20 cellular contexts compared by ENCODE assay signal in the genomic region with DNA sequence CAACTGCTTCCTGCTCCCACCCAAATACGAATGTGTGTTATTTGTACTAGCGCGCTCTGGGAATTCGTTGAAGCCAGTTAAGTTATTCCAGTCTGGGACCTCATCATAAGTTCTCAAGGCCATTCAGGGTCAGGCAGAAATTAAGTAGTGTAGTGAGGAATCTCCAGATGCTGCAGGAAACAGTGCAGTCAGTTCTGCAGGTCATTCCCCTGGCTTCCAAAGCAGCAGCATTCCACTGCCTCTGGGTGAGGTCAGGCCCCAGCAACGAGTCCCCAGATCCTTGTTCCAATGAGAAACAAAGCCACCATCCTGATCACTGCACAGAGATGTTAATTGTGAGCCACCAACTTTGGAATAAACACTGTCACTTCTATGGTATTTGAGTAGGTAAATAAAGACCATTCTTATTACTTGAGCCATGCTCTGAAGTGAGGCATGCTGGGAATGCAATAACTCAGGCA. TPM values are rescaled to one million over a fixed set of nuclear protein-coding genes. Genes with fewer than 3 reads are reported as not detected.
DNase-seq lines count a peak whose midpoint lies in the region; ATAC-seq, FAIRE-seq and TF ChIP-seq lines count a peak whose summit lies in the region.
"Had no signal": no experiment of that assay in that cellular context is flagged by ENCODE, and none has a peak within 500 bp of the region (broad histone marks: within the 10 kb centered on the region; RNA-seq: fewer than 3 reads in every experiment).

No MANE protein-coding gene starts in this region.

- no peak overlapping the region for H3K4me3 ChIP-seq in bronchial epithelial cell (ENCODE audit: low read depth, low read length)
- no peak overlapping the region for H3K4me3 ChIP-seq in smooth muscle cell
- H3K4me3 ChIP-seq: colonic mucosa, testis had no signal

- H3K36me3 Mint-ChIP-seq in natural killer cell, result no peaks in the 10 kb centered on the region
- H3K36me3 Mint-ChIP-seq: activated CD8-positive, alpha-beta memory T cell treated with anti-CD3 and anti-CD28 coated beads, Interleukin-2, amount 10 ng/mL, durations not matched to agents 7 days and 5 days; activated naive CD8-positive, alpha-beta T cell treated with anti-CD3 and anti-CD28 coated beads for 36 hours; CD8-positive, alpha-beta memory T cell; stimulated activated naive B cell treated with anti-CD40 and anti-IgM and Interleukin-4, amounts not matched to agents 10 μg/mL and 1 μg/mL and 100 μg/mL, for 72 hours had no signal

- H3K27me3 ChIP-seq in bronchial epithelial cell (ENCODE audit: control insufficient read depth, insufficient read depth, low read length) (no peaks in the 10 kb centered on the region), smooth muscle cell (ENCODE audit: low read depth) (no peaks in the 10 kb centered on the region)
- H3K27me3 ChIP-seq: colonic mucosa, testis had no signal

- no peak overlapping the region for H3K27ac ChIP-seq in smooth muscle cell (ENCODE audit: low read depth)
- H3K27ac ChIP-seq: colonic mucosa, testis had no signal

- H3K36me3 ChIP-seq in bronchial epithelial cell (ENCODE audit: control insufficient read depth, insufficient read depth, low read length) (no peaks in the 10 kb centered on the region), smooth muscle cell (ENCODE audit: low read depth) (no peaks in the 10 kb centered on the region)
- H3K36me3 ChIP-seq: colonic mucosa had no signal

- peak overlapping the region; percentile 15 for H3K4me2 ChIP-seq in smooth muscle cell

- H3K27me3 Mint-ChIP-seq in natural killer cell (ENCODE audit: low read depth in 2 of 2), result no peaks in the 10 kb centered on the region
- H3K27me3 Mint-ChIP-seq: activated CD8-positive, alpha-beta memory T cell treated with anti-CD3 and anti-CD28 coated beads, Interleukin-2, amount 10 ng/mL, durations not matched to agents 7 days and 5 days; activated naive CD8-positive, alpha-beta T cell treated with anti-CD3 and anti-CD28 coated beads for 36 hours; activated T-helper 17 cell treated with anti-CD3 and anti-CD28 coated beads, Interleukin-2, amount 50 U/mL, for 72 hours; CD8-positive, alpha-beta memory T cell; stimulated activated naive B cell treated with anti-CD40 and anti-IgM and Interleukin-4, amounts not matched to agents 10 μg/mL and 1 μg/mL and 100 μg/mL, for 72 hours had no signal

- H3K79me2 ChIP-seq in smooth muscle cell (ENCODE audit: low read depth), result no peaks in the 10 kb centered on the region

- DNase-seq in EL (peak; percentile 31), bronchial epithelial cell (ENCODE audit: low read depth) (peak; percentile 5), islet precursor cell (peak; percentile 69), smooth muscle cell (lab: John Stamatoyannopoulos, UW; ENCODE audit: unreplicated experiment) (no peak), NCI-H1930 (lab: John Stamatoyannopoulos, UW) (no peak), natural killer cell (no peak)
- DNase-seq: activated CD4-positive, CD25-positive, alpha-beta regulatory T cell treated with anti-CD3 and anti-CD28 coated beads, Interleukin-2, amount 50 U/mL, for 72 hours; activated CD8-positive, alpha-beta memory T cell treated with anti-CD3 and anti-CD28 coated beads, Interleukin-2, amount 10 ng/mL, durations not matched to agents 7 days and 5 days; activated naive CD8-positive, alpha-beta T cell treated with anti-CD3 and anti-CD28 coated beads for 36 hours; AML-193; CD8-positive, alpha-beta memory T cell; colonic mucosa; NCI-H526 treated with DMSO at 0.1 percent for 48 hours; stimulated activated CD4-positive, alpha-beta T cell treated with anti-CD3 and anti-CD28 coated beads, Interleukin-2, amount 100 ng/mL, for 24 hours; stimulated activated naive B cell treated with anti-CD40 and anti-IgM and Interleukin-4, amounts not matched to agents 10 μg/mL and 1 μg/mL and 100 μg/mL, for 72 hours; testis had no signal

- ATAC-seq in natural killer cell (no peak), GM18858 (IDR thresholded peaks at IDR 0.05; ENCODE audit: unreplicated experiment) (no peak)
- ATAC-seq: activated CD8-positive, alpha-beta memory T cell treated with anti-CD3 and anti-CD28 coated beads, Interleukin-2, amount 10 ng/mL, durations not matched to agents 7 days and 5 days; activated T-helper 17 cell treated with anti-CD3 and anti-CD28 coated beads, Interleukin-2, amount 50 U/mL, for 72 hours; stimulated activated naive B cell treated with anti-CD40 and anti-IgM and Interleukin-4, amounts not matched to agents 10 μg/mL and 1 μg/mL and 100 μg/mL, for 72 hours had no signal

- TF ChIP-seq CTCF in bronchial epithelial cell (IDR thresholded peaks at IDR 0.05; ENCODE audit: insufficient read depth, low read length, severe bottlenecking) (no peak), smooth muscle cell (IDR thresholded peaks at IDR 0.05; ENCODE audit: borderline replicate concordance, insufficient read depth, poor library complexity, severe bottlenecking) (no peak), natural killer cell (IDR thresholded peaks at IDR 0.05) (no peak)

- H3K9me3 ChIP-seq in smooth muscle cell (replicated peaks; ENCODE audit: low read depth), result no peaks in the 10 kb centered on the region
- H3K9me3 ChIP-seq: colonic mucosa, testis had no signal

- no peaks in the 10 kb centered on the region for H3K4me1 Mint-ChIP-seq in natural killer cell
- H3K4me1 Mint-ChIP-seq: activated CD8-positive, alpha-beta memory T cell treated with anti-CD3 and anti-CD28 coated beads, Interleukin-2, amount 10 ng/mL, durations not matched to agents 7 days and 5 days; activated naive CD8-positive, alpha-beta T cell treated with anti-CD3 and anti-CD28 coated beads for 36 hours; activated T-helper 17 cell treated with anti-CD3 and anti-CD28 coated beads, Interleukin-2, amount 50 U/mL, for 72 hours; CD8-positive, alpha-beta memory T cell; nephron; stimulated activated naive B cell treated with anti-CD40 and anti-IgM and Interleukin-4, amounts not matched to agents 10 μg/mL and 1 μg/mL and 100 μg/mL, for 72 hours had no signal

- H3K4me1 ChIP-seq in smooth muscle cell (ENCODE audit: low read depth), result peaks cover 8% of the 10 kb centered on the region
- H3K4me1 ChIP-seq: colonic mucosa, testis had no signal

- no peaks in the 10 kb centered on the region for H4K20me1 ChIP-seq in smooth muscle cell (ENCODE audit: low read depth)

- intact Hi-C loops in natural killer cell (cut with micrococcal nuclease), result no loop called here

- no peak for FAIRE-seq in bronchial epithelial cell (lab: Jason Lieb, UNC)
- FAIRE-seq: keratinocyte had no signal

- no peak overlapping the region for H2AFZ ChIP-seq in smooth muscle cell (ENCODE audit: low read depth)

- no peaks in the 10 kb centered on the region for H3F3A ChIP-seq in smooth muscle cell (ENCODE audit: low read depth)

- no peak overlapping the region for H3K9ac ChIP-seq in smooth muscle cell (ENCODE audit: low read depth)

- 59% methylated on average over 5 of the region's 5 CpGs for WGBS in smooth muscle cell (ENCODE audit: low lambda C conversion rate)

- H3K9me3 Mint-ChIP-seq in natural killer cell, result peaks cover 0 to 2% of the 10 kb centered on the region in 2 donors
- H3K9me3 Mint-ChIP-seq: activated naive CD8-positive, alpha-beta T cell treated with anti-CD3 and anti-CD28 coated beads for 36 hours; nephron; stimulated activated naive B cell treated with anti-CD40 and anti-IgM and Interleukin-4, amounts not matched to agents 10 μg/mL and 1 μg/mL and 100 μg/mL, for 72 hours had no signal

- no peak overlapping the region for H3K27ac Mint-ChIP-seq in natural killer cell
- H3K27ac Mint-ChIP-seq: activated CD8-positive, alpha-beta memory T cell treated with anti-CD3 and anti-CD28 coated beads, Interleukin-2, amount 10 ng/mL, durations not matched to agents 7 days and 5 days; activated naive CD8-positive, alpha-beta T cell treated with anti-CD3 and anti-CD28 coated beads for 36 hours; activated T-helper 17 cell treated with anti-CD3 and anti-CD28 coated beads, Interleukin-2, amount 50 U/mL, for 72 hours; CD8-positive, alpha-beta memory T cell; nephron; stimulated activated naive B cell treated with anti-CD40 and anti-IgM and Interleukin-4, amounts not matched to agents 10 μg/mL and 1 μg/mL and 100 μg/mL, for 72 hours had no signal

- H3K4me3 Mint-ChIP-seq in natural killer cell, result no peak overlapping the region
- H3K4me3 Mint-ChIP-seq: activated CD8-positive, alpha-beta memory T cell treated with anti-CD3 and anti-CD28 coated beads, Interleukin-2, amount 10 ng/mL, durations not matched to agents 7 days and 5 days; activated naive CD8-positive, alpha-beta T cell treated with anti-CD3 and anti-CD28 coated beads for 36 hours; activated T-helper 17 cell treated with anti-CD3 and anti-CD28 coated beads, Interleukin-2, amount 50 U/mL, for 72 hours; CD8-positive, alpha-beta memory T cell; nephron; stimulated activated naive B cell treated with anti-CD40 and anti-IgM and Interleukin-4, amounts not matched to agents 10 μg/mL and 1 μg/mL and 100 μg/mL, for 72 hours had no signal

RNA-seq across cellular contexts. Expression of a gene that starts 33.1 kb away (rescaled TPM):
- total RNA-seq in bronchial epithelial cell (0.26 and 1.3 TPM in 2 replicates), smooth muscle cell (14.8 and 16.6 TPM in 2 replicates), natural killer cell (not detected)
- 4.8 and 6.4 TPM in 2 replicates for polyA plus RNA-seq in smooth muscle cell
- total RNA-seq: activated CD8-positive, alpha-beta memory T cell treated with anti-CD3 and anti-CD28 coated beads, Interleukin-2, amount 10 ng/mL, durations not matched to agents 7 days and 5 days; activated naive CD8-positive, alpha-beta T cell treated with anti-CD3 and anti-CD28 coated beads for 36 hours; CD8-positive, alpha-beta memory T cell had no signal
- polyA plus RNA-seq: CD8-positive, alpha-beta memory T cell had no signal

Comparison
In these comparisons a context has a peak if more than half of its experiments do, and no peak if none do; other contexts are left out.
1. DNase-seq: peak in EL (single experiment), bronchial epithelial cell (single experiment) and islet precursor cell (single experiment); none in smooth muscle cell (single experiment), NCI-H1930 (0 of 2) and natural killer cell (single experiment).